In genomic region chr16:12087901-12088364, GRCh38 we compare ENCODE assay signal across 12 cellular contexts.
DNase-seq lines count a peak whose midpoint lies in the region; ATAC-seq and TF ChIP-seq lines count a peak whose summit lies in the region.
"Had no signal": no experiment of that assay in that cellular context is flagged by ENCODE, and none has a peak within 500 bp of the region (broad histone marks: within the 10 kb centered on the region; RNA-seq: fewer than 3 reads in every experiment).

No MANE protein-coding gene starts in this region.

- no peak overlapping the region for H3K27ac ChIP-seq in A673 (ENCODE audit: low read depth, low read length, poor library complexity, severe bottlenecking)

- H3K4me3 ChIP-seq in endocrine pancreas (ENCODE audit: control insufficient read depth, insufficient read depth, low read length) (no peak overlapping the region), A673 (ENCODE audit: low read depth, low read length, poor library complexity, severe bottlenecking) (no peak overlapping the region)
- H3K4me3 ChIP-seq: upper lobe of left lung had no signal

- peaks cover 17% of the 10 kb centered on the region for H3K36me3 Mint-ChIP-seq in stimulated activated memory B cell treated with anti-CD40 and anti-IgM and Interleukin-4, amounts not matched to agents 10 μg/mL and 1 μg/mL and 100 μg/mL, for 72 hours

- BruUV-seq in A673 (replicated peaks; lab: Mats Ljungman, UMichigan): no TSS peak

- TF ChIP-seq CTCF in A673 (conservative IDR thresholded peaks at IDR 0.05; ENCODE audit: low read depth, low read length): no peak

- no peaks in the 10 kb centered on the region for H3K4me1 ChIP-seq in endocrine pancreas (ENCODE audit: control insufficient read depth, insufficient read depth, low read length)
- peaks cover 12% of the 10 kb centered on the region for H3K4me1 ChIP-seq in A673 (ENCODE audit: insufficient read depth, low read length, poor library complexity, severe bottlenecking)

- no peaks in the 10 kb centered on the region for H3K36me3 ChIP-seq in endocrine pancreas (ENCODE audit: control insufficient read depth, insufficient read depth, low read length)
- no peaks in the 10 kb centered on the region for H3K36me3 ChIP-seq in A673 (ENCODE audit: insufficient read depth, low read length, poor library complexity, severe bottlenecking)

- no peaks in the 10 kb centered on the region for H3K9me3 ChIP-seq in endocrine pancreas (ENCODE audit: control insufficient read depth, low read length)
- no peaks in the 10 kb centered on the region for H3K9me3 ChIP-seq in A673 (ENCODE audit: low read depth, low read length, poor library complexity, severe bottlenecking)
- H3K9me3 ChIP-seq: Caco-2, upper lobe of left lung had no signal

- POLR2A ChIA-PET in A673 (lab: Charles Lee; ENCODE audit: low non-redundant PET): no interaction called here

- no peaks in the 10 kb centered on the region for H3K27me3 Mint-ChIP-seq in stimulated activated memory B cell treated with anti-CD40 and anti-IgM and Interleukin-4, amounts not matched to agents 10 μg/mL and 1 μg/mL and 100 μg/mL, for 72 hours

- H3K27ac Mint-ChIP-seq in stimulated activated memory B cell treated with anti-CD40 and anti-IgM and Interleukin-4, amounts not matched to agents 10 μg/mL and 1 μg/mL and 100 μg/mL, for 72 hours: peak overlapping the region; percentile 56

- no peaks in the 10 kb centered on the region for H3K9me3 Mint-ChIP-seq in stimulated activated memory B cell treated with anti-CD40 and anti-IgM and Interleukin-4, amounts not matched to agents 10 μg/mL and 1 μg/mL and 100 μg/mL, for 72 hours

- CTCF ChIA-PET in A673 (lab: Charles Lee): no interaction called here

- peaks cover 24% of the 10 kb centered on the region for H3K4me1 Mint-ChIP-seq in stimulated activated memory B cell treated with anti-CD40 and anti-IgM and Interleukin-4, amounts not matched to agents 10 μg/mL and 1 μg/mL and 100 μg/mL, for 72 hours

- intact Hi-C loops in A673 (cut with micrococcal nuclease; ENCODE audit: unreplicated experiment): no loop called here

- peak; percentile 28 for DNase-seq in activated T-cell treated with anti-CD3 and anti-CD28 coated beads, Interleukin-2, amount 50 U/mL, for 1 hour
- DNase-seq in activated T-cell treated with anti-CD3 and anti-CD28 coated beads for 4 hours (no peak), NCI-H146 (lab: John Stamatoyannopoulos, UW) (peak; percentile 80), NOMO-1 treated with dmso at 0.1 percent for 144 hours (lab: John Stamatoyannopoulos, UW; ENCODE audit: unreplicated experiment) (no peak), A673 (ENCODE audit: low spot score) (no peak)
- DNase-seq in stimulated activated CD4-positive, alpha-beta T cell treated with anti-CD3 and anti-CD28 coated beads, Interleukin-4, amount 100 ng/mL, for 24 hours: no peak
- DNase-seq: kidney glomerular epithelial cell; NK-92 treated with Interleukin-12 subunit alpha and Interleukin-12 subunit beta, amount 100 ng/mL, for 24 hours had no signal

- peak overlapping the region; percentile 49 for H3K9ac ChIP-seq in endocrine pancreas (ENCODE audit: control insufficient read depth, insufficient read depth, low read length)

- ATAC-seq in stimulated activated memory B cell treated with anti-CD40 and anti-IgM and Interleukin-4, amounts not matched to agents 10 μg/mL and 1 μg/mL and 100 μg/mL, for 72 hours: peak; percentile 56

- H3K4me3 Mint-ChIP-seq in stimulated activated memory B cell treated with anti-CD40 and anti-IgM and Interleukin-4, amounts not matched to agents 10 μg/mL and 1 μg/mL and 100 μg/mL, for 72 hours: no peak overlapping the region

- H3K27me3 ChIP-seq in endocrine pancreas (ENCODE audit: control insufficient read depth, insufficient read depth, low read length) (no peaks in the 10 kb centered on the region), A673 (replicated peaks; ENCODE audit: insufficient read depth, low read depth, low read length, poor library complexity) (no peaks in the 10 kb centered on the region)
- H3K27me3 ChIP-seq: upper lobe of left lung had no signal

Comparison
In these comparisons a context has a peak if more than half of its experiments do, and no peak if none do; other contexts are left out.
1. DNase-seq: peak in activated T-cell treated with anti-CD3 and anti-CD28 coated beads, Interleukin-2, amount 50 U/mL, for 1 hour (single experiment) and NCI-H146 (single experiment); none in activated T-cell treated with anti-CD3 and anti-CD28 coated beads for 4 hours (single experiment), NOMO-1 treated with dmso at 0.1 percent for 144 hours (single experiment), stimulated activated CD4-positive, alpha-beta T cell treated with anti-CD3 and anti-CD28 coated beads, Interleukin-4, amount 100 ng/mL, for 24 hours (single experiment) and A673 (single experiment).